8 cellular contexts compared by ENCODE assay signal in genomic region chr7:44964384-44964830, GRCh38. TPM values are rescaled to one million over a fixed set of nuclear protein-coding genes. Genes with fewer than 3 reads are reported as not detected.
A peak's percentile ranks its signal among the peaks of the same experiment; 100 is the strongest.
DNase-seq lines count a peak whose midpoint lies in the region; ATAC-seq and TF ChIP-seq lines count a peak whose summit lies in the region.
"Had no signal": no experiment of that assay in that cellular context is flagged by ENCODE, and none has a peak within 500 bp of the region (broad histone marks: within the 10 kb centered on the region; RNA-seq: fewer than 3 reads in every experiment).

No MANE protein-coding gene starts in this region.

- no peak for DNase-seq in CD4-positive, alpha-beta memory T cell
- DNase-seq in T-cell (peak in 1 of 34 experiments; percentile 8), iPS-NIHi7 (ENCODE audit: extremely low spot score) (peak; percentile 62), NCI-H1436 (lab: John Stamatoyannopoulos, UW) (no peak), germinal center (ENCODE audit: low spot score) (no peak), NK-92 (lab: John Stamatoyannopoulos, UW; ENCODE audit: unreplicated experiment) (no peak)

- TF ChIP-seq CTCF in GM12875 (IDR thresholded peaks at IDR 0.05; ENCODE audit: borderline replicate concordance, insufficient read depth, low read depth, low read length) = 0 out of 2 replicates have a peak, but pooled peaks have one; percentile 24

- POLR2A ChIA-PET in CD4-positive, alpha-beta memory T cell (lab: Charles Lee; ENCODE audit: partially characterized antibody) = interaction anchor here (0.9 to 3.3 kb wide), 8 partner anchors 9 to 148 kb away, joined by 3 to 18 read pairs (median 3); partner anchors contain the start of gene MYO1G
- POLR2A ChIA-PET in T-cell (lab: Charles Lee) = no interaction called here

- H3K4me3 Mint-ChIP-seq in CD4-positive, alpha-beta memory T cell = no peak overlapping the region
- no peak overlapping the region for H3K4me3 Mint-ChIP-seq in T-cell

- no peaks in the 10 kb centered on the region for H3K27me3 ChIP-seq in CD4-positive, alpha-beta memory T cell (ENCODE audit: insufficient read depth, low read length)

- H3K9me3 ChIP-seq in CD4-positive, alpha-beta memory T cell (ENCODE audit: control insufficient read depth in 1 of 2, low read length in 2 of 2) = no peaks in the 10 kb centered on the region

- H3K4me1 ChIP-seq in CD4-positive, alpha-beta memory T cell (ENCODE audit: insufficient read depth, low read length) = peaks cover 11% of the 10 kb centered on the region

- H3K4me3 ChIP-seq in CD4-positive, alpha-beta memory T cell (ENCODE audit: low read length in 2 of 2) = no peak overlapping the region
- H3K4me3 ChIP-seq in GM12875 (ENCODE audit: low read depth, low read length) = no peak overlapping the region

- peaks cover 28 to 58% of the 10 kb centered on the region in 2 donors for H3K36me3 Mint-ChIP-seq in CD4-positive, alpha-beta memory T cell
- peaks cover 19% of the 10 kb centered on the region for H3K36me3 Mint-ChIP-seq in T-cell

- CTCF ChIA-PET in CD4-positive, alpha-beta memory T cell (lab: Charles Lee; ENCODE audit: partially characterized antibody) = interaction anchor here (1.0 to 3.3 kb wide), 5 partner anchors 9 to 171 kb away, joined by 3 to 19 read pairs (median 4); no protein-coding TSS in a partner anchor
- CTCF ChIA-PET in T-cell (lab: Charles Lee) = interaction anchor here in 1 of 2 donors (1.1 kb wide), 1 partner anchor 9 kb away, joined by 3 read pairs; no protein-coding TSS in a partner anchor

- H3K9me3 Mint-ChIP-seq in CD4-positive, alpha-beta memory T cell = no peaks in the 10 kb centered on the region
- no peaks in the 10 kb centered on the region for H3K9me3 Mint-ChIP-seq in T-cell

- intact Hi-C loops in CD4-positive, alpha-beta memory T cell (cut with micrococcal nuclease) = no loop called here

- ATAC-seq in T-cell (replicated peaks in 1 of 4) = peak in 3 of 4 experiments; percentile 11 to 21 (median 17)
- ATAC-seq: Right ventricle myocardium inferior had no signal

- no peaks in the 10 kb centered on the region for H3K27me3 Mint-ChIP-seq in CD4-positive, alpha-beta memory T cell
- H3K27me3 Mint-ChIP-seq in T-cell = no peaks in the 10 kb centered on the region

- peaks cover 6 to 16% (median 11%) of the 10 kb centered on the region in 4 donors for H3K4me1 Mint-ChIP-seq in CD4-positive, alpha-beta memory T cell
- peaks cover 8 to 11% (median 8%) of the 10 kb centered on the region in 3 donors for H3K4me1 Mint-ChIP-seq in T-cell

- H3K27ac Mint-ChIP-seq in CD4-positive, alpha-beta memory T cell = peak overlapping the region in 4 of 7 donors; percentile 4 to 79 (median 54)
- H3K27ac Mint-ChIP-seq in T-cell = no peak overlapping the region

- no peak overlapping the region for H3K27ac ChIP-seq in CD4-positive, alpha-beta memory T cell (ENCODE audit: low read depth, low read length)

- H3K36me3 ChIP-seq in CD4-positive, alpha-beta memory T cell (ENCODE audit: insufficient read depth, low read length) = peaks cover 49% of the 10 kb centered on the region

RNA-seq across cellular contexts. Expression of gene MYO1G, which starts 14.4 kb away (rescaled TPM):
- total RNA-seq in CD4-positive, alpha-beta memory T cell = 10 to 100 TPM; 92.9 to 94.2 TPM
- polyA plus RNA-seq in CD4-positive, alpha-beta memory T cell = 100 to 1,000 TPM; 143 to 168 TPM
- total RNA-seq in T-cell = 100 to 1,000 TPM; 183 to 272 (median 192) TPM

RNA-seq across cellular contexts. Expression of gene CCM2, which starts 35.6 kb away (rescaled TPM):
- total RNA-seq in CD4-positive, alpha-beta memory T cell = 100 to 1,000 TPM; 192 to 200 TPM
- 10 to 100 TPM; 82.1 to 91.9 TPM for polyA plus RNA-seq in CD4-positive, alpha-beta memory T cell
- 100 to 1,000 TPM in 4 of 5 donors, 10 to 100 TPM in 1; 88.6 to 190 (median 167) TPM for total RNA-seq in T-cell

Comparison
In these comparisons a context has a peak if more than half of its experiments do, and no peak if none do; other contexts are left out.
1. H3K27ac Mint-ChIP-seq: peak in CD4-positive, alpha-beta memory T cell (4 of 7); none in T-cell (0 of 2).